In genomic region chr6:161151059-161151645, GRCh38 we compare ENCODE assay signal across 15 cellular contexts.
"Had no signal": no experiment of that assay in that cellular context is flagged by ENCODE, and none has a peak within 500 bp of the region (broad histone marks: within the 10 kb centered on the region; RNA-seq: fewer than 3 reads in every experiment).

No MANE protein-coding gene starts in this region.

- H3K9me3 ChIP-seq: right atrium auricular region, tibial artery, upper lobe of left lung, uterus had no signal

- H3K27ac ChIP-seq: foreskin keratinocyte, right atrium auricular region, tibial artery, upper lobe of left lung, uterus had no signal

- FAIRE-seq: colon, keratinocyte had no signal

- H3K4me1 ChIP-seq: foreskin keratinocyte, tibial artery, upper lobe of left lung, uterus had no signal

- H3K36me3 ChIP-seq: right atrium auricular region, uterus had no signal

- H3K27me3 Mint-ChIP-seq: dendritic cell treated with granulocyte-macrophage colony-stimulating factor and Interleukin-4, amounts not matched to agents 40 ng/mL and 50 ng/mL, for 4 days; effector memory CD8-positive, alpha-beta T cell; naive thymus-derived CD4-positive, alpha-beta T cell; stimulated activated naive CD8-positive, alpha-beta T cell treated with anti-CD3 and anti-CD28 coated beads, Interleukin-15, Interleukin-2, amounts not matched to agents 100 ng/mL and 50 ng/mL, for 24 hours had no signal

- H3K4me1 Mint-ChIP-seq: immature natural killer cell; naive thymus-derived CD4-positive, alpha-beta T cell; nephron progenitor cell had no signal

- ATAC-seq: effector memory CD8-positive, alpha-beta T cell; foreskin keratinocyte; naive thymus-derived CD4-positive, alpha-beta T cell had no signal

- H3K27ac Mint-ChIP-seq: nephron progenitor cell; stimulated activated naive CD8-positive, alpha-beta T cell treated with anti-CD3 and anti-CD28 coated beads, Interleukin-15, Interleukin-2, amounts not matched to agents 100 ng/mL and 50 ng/mL, for 24 hours had no signal

- H3K9me3 Mint-ChIP-seq: dendritic cell treated with granulocyte-macrophage colony-stimulating factor and Interleukin-4, amounts not matched to agents 40 ng/mL and 50 ng/mL, for 4 days; effector memory CD8-positive, alpha-beta T cell; immature natural killer cell; nephron progenitor cell; stimulated activated naive CD8-positive, alpha-beta T cell treated with anti-CD3 and anti-CD28 coated beads, Interleukin-15, Interleukin-2, amounts not matched to agents 100 ng/mL and 50 ng/mL, for 24 hours had no signal

- DNase-seq: effector memory CD8-positive, alpha-beta T cell; foreskin keratinocyte; immature natural killer cell; naive thymus-derived CD4-positive, alpha-beta T cell; nephron progenitor cell; stimulated activated CD4-positive, alpha-beta T cell treated with anti-CD3 and anti-CD28 coated beads, Interleukin-2, amount 100 ng/mL, for 48 hours; tibial artery; uterus had no signal

- H3K4me3 ChIP-seq: right atrium auricular region, smooth muscle cell, tibial artery, upper lobe of left lung, uterus had no signal

- H3K4me3 Mint-ChIP-seq: dendritic cell treated with granulocyte-macrophage colony-stimulating factor and Interleukin-4, amounts not matched to agents 40 ng/mL and 50 ng/mL, for 4 days; effector memory CD8-positive, alpha-beta T cell; immature natural killer cell; naive thymus-derived CD4-positive, alpha-beta T cell; nephron progenitor cell; stimulated activated naive CD8-positive, alpha-beta T cell treated with anti-CD3 and anti-CD28 coated beads, Interleukin-15, Interleukin-2, amounts not matched to agents 100 ng/mL and 50 ng/mL, for 24 hours had no signal
